21 cellular contexts compared by ENCODE assay signal in the genomic region with DNA sequence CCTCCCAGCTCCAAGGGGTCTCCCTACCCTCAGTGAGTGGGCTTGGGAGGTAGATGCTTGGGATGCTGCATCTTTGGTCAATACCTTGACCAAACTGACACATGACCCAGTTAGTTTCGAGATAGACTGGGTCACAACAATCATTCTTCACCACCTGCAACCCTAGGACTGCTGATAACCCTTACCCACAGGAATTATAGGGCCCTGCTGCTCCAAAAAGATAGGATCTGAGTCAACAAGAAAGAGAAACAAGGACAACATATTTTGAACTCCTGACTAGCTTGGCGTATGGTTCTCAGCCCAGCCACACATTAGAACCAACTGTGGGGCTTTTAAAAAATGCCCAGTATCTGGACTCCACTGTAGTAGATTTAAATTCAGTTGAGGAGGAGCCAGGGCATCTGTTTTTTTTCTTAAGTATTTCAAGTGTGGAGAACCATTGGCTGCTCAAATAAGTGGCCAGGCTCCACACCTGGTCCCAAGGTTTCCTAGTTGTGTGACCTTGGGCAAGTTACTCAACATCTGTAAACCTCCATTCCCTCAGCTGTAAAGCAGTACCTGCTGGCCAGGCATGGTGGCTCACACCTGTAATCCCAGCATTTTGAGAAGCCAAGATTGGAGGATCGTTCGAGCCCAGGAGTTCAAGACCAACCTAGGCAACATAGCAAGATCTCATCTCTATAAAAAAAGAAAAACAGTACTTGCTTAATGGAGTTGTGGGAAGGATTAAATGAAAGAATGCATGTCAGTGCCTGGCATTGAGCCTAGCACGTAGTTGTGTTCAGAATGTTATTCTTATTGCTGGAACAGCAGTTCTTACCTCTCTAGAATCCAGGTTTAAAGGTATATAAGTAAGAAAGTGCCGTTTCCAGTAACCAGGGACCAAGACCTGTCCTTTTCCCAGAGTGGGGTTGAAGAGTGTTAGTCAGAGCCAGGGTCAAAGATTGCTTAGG. TPM values are rescaled to one million over a fixed set of nuclear protein-coding genes. Genes with fewer than 3 reads are reported as not detected.
DNase-seq lines count a peak whose midpoint lies in the region; ATAC-seq and TF ChIP-seq lines count a peak whose summit lies in the region.
"Had no signal": no experiment of that assay in that cellular context is flagged by ENCODE, and none has a peak within 500 bp of the region (broad histone marks: within the 10 kb centered on the region; RNA-seq: fewer than 3 reads in every experiment).

No MANE protein-coding gene starts in this region.

- H2AFZ ChIP-seq in osteoblast (ENCODE audit: low read length) = no peak overlapping the region

- no peak overlapping the region for H3K27ac ChIP-seq in osteoblast (ENCODE audit: low read depth, low read length)
- H3K27ac ChIP-seq: ascending aorta had no signal

- no peaks in the 10 kb centered on the region for H3K4me1 ChIP-seq in osteoblast (ENCODE audit: insufficient read depth, low read length)
- H3K4me1 ChIP-seq: ascending aorta had no signal

- no peak overlapping the region for H3K4me3 ChIP-seq in astrocyte of the cerebellum (ENCODE audit: low read depth, low read length)
- H3K4me3 ChIP-seq in osteoblast (ENCODE audit: insufficient read depth, low read length) = no peak overlapping the region
- H3K4me3 ChIP-seq: ascending aorta, GM12878 had no signal

- in situ Hi-C loops in astrocyte of the cerebellum (cut with HindIII; ENCODE audit: low sequenced_read_pairs) = no loop called here

- ATAC-seq in left ventricle myocardium superior = no peak
- no peak for ATAC-seq in HG03378 (IDR thresholded peaks at IDR 0.05; ENCODE audit: unreplicated experiment)
- ATAC-seq: GM12878 had no signal

- no peak overlapping the region for H3K4me2 ChIP-seq in osteoblast (ENCODE audit: insufficient read depth, low read length)

- H3K27me3 ChIP-seq in osteoblast (ENCODE audit: insufficient read depth, low read length) = peaks cover 12% of the 10 kb centered on the region
- H3K27me3 ChIP-seq: ascending aorta had no signal

- intact Hi-C loops in left ventricle myocardium superior (cut with micrococcal nuclease) = no loop called here

- no peaks in the 10 kb centered on the region for H3K79me2 ChIP-seq in osteoblast (ENCODE audit: insufficient read depth, low read length)

- no peaks in the 10 kb centered on the region for H3K9me3 ChIP-seq in osteoblast (ENCODE audit: low read depth, low read length)
- H3K9me3 ChIP-seq: ascending aorta had no signal

- DNase-seq in HT-29 (ENCODE audit: low spot score) = peak; percentile 46
- peak; percentile 46 for DNase-seq in astrocyte of the cerebellum (ENCODE audit: low read depth)
- peak; percentile 38 for DNase-seq in osteoblast (ENCODE audit: insufficient read length, low spot score, missing footprints)
- no peak for DNase-seq in NOMO-1 (lab: John Stamatoyannopoulos, UW; ENCODE audit: unreplicated experiment in 2 of 2)
- no peak for DNase-seq in left ventricle myocardium superior
- DNase-seq: activated CD4-positive, alpha-beta T cell treated with anti-CD3 and anti-CD28 coated beads for 4 hours; activated CD8-positive, alpha-beta memory T cell treated with anti-CD3 and anti-CD28 coated beads, Interleukin-2, amount 50 U/mL, for 4 hours; AML-193; immature natural killer cell; MV-4-11; NCI-H2029 treated with DMSO at 0.1 percent for 48 hours; NCI-H524; T-helper 9 cell had no signal

- no peaks in the 10 kb centered on the region for H3K36me3 ChIP-seq in osteoblast (ENCODE audit: insufficient read depth, low read length)
- H3K36me3 ChIP-seq: ascending aorta had no signal

- TF ChIP-seq CTCF in astrocyte of the cerebellum (IDR thresholded peaks at IDR 0.05; ENCODE audit: low read depth, low read length, missing control alignments) (no peak), osteoblast (IDR thresholded peaks at IDR 0.05; ENCODE audit: extremely low read depth, low read depth, low read length) (no peak)

- H4K20me1 ChIP-seq in osteoblast (ENCODE audit: insufficient read depth, low read length) = no peaks in the 10 kb centered on the region

RNA-seq across cellular contexts. Expression of a gene that starts 2.1 kb away (rescaled TPM):
- total RNA-seq in HT-29 (2014; rRNA removed; shearing (Covaris generic)) = 2.5 and 6.1 TPM in 2 replicates
- total RNA-seq in osteoblast (not detected in 2 replicates), left ventricle myocardium superior (not detected)
- total RNA-seq: ascending aorta, epithelial cell of proximal tubule, G401, glomerular endothelial cell, GM12878, lung microvascular endothelial cell, neural crest cell had no signal

RNA-seq across cellular contexts. Expression of a gene that starts 17.4 kb away (rescaled TPM):
- total RNA-seq in HT-29 (2014; rRNA removed; shearing (Covaris generic)) = 481 and 534 TPM in 2 replicates
- total RNA-seq in osteoblast (0.72 and 0.88 TPM in 2 replicates), left ventricle myocardium superior (1.0 TPM)
- total RNA-seq: G401 had no signal

RNA-seq across cellular contexts. Expression of a gene that starts 19.1 kb away (rescaled TPM):
- total RNA-seq in HT-29 (2014; rRNA removed; shearing (Covaris generic)) = 47.9 and 53.5 TPM in 2 replicates
- total RNA-seq in osteoblast (14.8 and 15.6 TPM in 2 replicates), left ventricle myocardium superior (16.2 TPM)

RNA-seq across cellular contexts. Expression of a gene that starts 19.5 kb away (rescaled TPM):
- total RNA-seq in HT-29 (2014; rRNA removed; shearing (Covaris generic)) = 66.0 and 68.6 TPM in 2 replicates
- total RNA-seq in osteoblast (17.4 and 18.0 TPM in 2 replicates), left ventricle myocardium superior (30.9 TPM)

RNA-seq across cellular contexts. Expression of a gene that starts 47.6 kb away (rescaled TPM):
- total RNA-seq in HT-29 (2014; rRNA removed; shearing (Covaris generic)) = 30.4 and 33.5 TPM in 2 replicates
- 0.36 TPM in 1 of 2 replicates, not detected in the other for total RNA-seq in osteoblast
- not detected for total RNA-seq in left ventricle myocardium superior
- total RNA-seq: ascending aorta, lung microvascular endothelial cell had no signal

Comparison
In these comparisons a context has a peak if more than half of its experiments do, and no peak if none do; other contexts are left out.
1. DNase-seq: peak in HT-29 (single experiment), astrocyte of the cerebellum (single experiment) and osteoblast (single experiment); none in NOMO-1 (0 of 2) and left ventricle myocardium superior (single experiment).
2. RNA of a gene that starts 17.4 kb away (total RNA-seq): 481 to 534 TPM in HT-29; 1.0 TPM in left ventricle myocardium superior (single experiment) and 0.72 to 0.88 TPM in osteoblast; every median in the first group is over 100 times any median in the second.